ENCODE assay signal across 8 cellular contexts in the genomic region with DNA sequence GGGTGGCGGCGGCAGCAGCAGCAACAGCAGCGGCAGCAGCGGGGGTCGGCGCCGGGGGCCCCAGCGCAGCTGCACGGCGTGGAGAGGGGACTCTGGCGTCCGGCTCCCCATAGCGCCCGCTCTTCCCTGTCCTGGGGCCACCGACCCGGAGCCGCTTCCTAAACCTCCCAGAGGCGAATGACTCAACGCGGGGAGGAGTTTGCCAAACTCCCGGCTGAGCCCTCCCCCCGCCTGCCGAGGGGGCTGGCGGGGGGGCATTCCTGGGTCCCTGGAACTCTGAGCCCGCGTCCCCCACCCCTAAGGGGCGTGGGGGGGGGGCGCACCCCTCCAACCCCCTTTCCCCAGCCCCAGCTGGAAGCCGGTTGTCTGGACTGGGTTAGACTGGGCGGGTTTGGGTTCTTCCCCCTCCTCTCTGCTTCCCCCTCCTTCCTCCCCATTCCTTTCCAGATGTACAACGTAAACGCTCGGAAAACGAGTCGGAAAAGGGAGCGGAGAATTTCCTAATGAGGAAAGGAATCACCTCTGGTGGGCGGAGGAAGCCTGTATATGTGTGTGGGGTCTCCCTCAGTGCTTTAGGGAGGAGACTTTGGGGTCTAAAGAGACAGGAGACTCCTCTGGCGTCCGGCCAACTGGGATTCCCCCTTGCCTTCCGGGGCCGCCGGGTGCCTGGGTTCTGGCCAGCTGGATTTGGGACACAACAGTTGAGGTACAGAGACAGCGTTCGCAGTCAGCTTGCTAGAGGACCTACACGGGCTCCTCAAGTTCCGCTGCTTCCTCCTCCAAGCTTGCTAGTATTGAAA. TPM values are rescaled to one million over a fixed set of nuclear protein-coding genes. Genes with fewer than 3 reads are reported as not detected.
A peak's percentile ranks its signal among the peaks of the same experiment; 100 is the strongest.
DNase-seq lines count a peak whose midpoint lies in the region; ATAC-seq and TF ChIP-seq lines count a peak whose summit lies in the region.

A gene (minus strand): TSS at position 179 of the 800 bp plus-strand sequence. CDS start 68 bp downstream, at position 111.

- no peaks in the 10 kb centered on the region for H3K9me3 ChIP-seq in CD4-positive, CD25-positive, alpha-beta regulatory T cell (ENCODE audit: control insufficient read depth in 2 of 2, low read length in 2 of 2)
- H3K9me3 ChIP-seq in Loucy (ENCODE audit: insufficient read depth, low read depth, low read length) (no peaks in the 10 kb centered on the region), esophagus squamous epithelium (no peaks in the 10 kb centered on the region), muscle layer of colon (ENCODE audit: low read length) (no peaks in the 10 kb centered on the region), tibial artery (no peaks in the 10 kb centered on the region)

- in situ Hi-C loops in GM13977 (cut with MboI; ENCODE audit: low pct_unique_long_range_greater_than_20kb, low sequenced_read_pairs, unreplicated experiment): no loop called here

- peak within 1 kb of the TSS; percentile 99 for H3K9ac ChIP-seq in Loucy (ENCODE audit: low read depth, low read length, poor library complexity, severe bottlenecking)
- peak within 1 kb of the TSS; percentile 99 for H3K9ac ChIP-seq in muscle layer of colon (ENCODE audit: low read length)

- no peaks in the 10 kb centered on the region for H3K27me3 ChIP-seq in CD4-positive, CD25-positive, alpha-beta regulatory T cell (ENCODE audit: control insufficient read depth, insufficient read depth, low read length)
- H3K27me3 ChIP-seq in Loucy (ENCODE audit: insufficient read depth, low read length, poor library complexity, severe bottlenecking): peaks cover 10% of the 10 kb centered on the region
- peaks cover 0 to 62% (median 0%) of the 10 kb centered on the region in 4 donors for H3K27me3 ChIP-seq in esophagus squamous epithelium
- H3K27me3 ChIP-seq in muscle layer of colon (ENCODE audit: control insufficient read depth in 1 of 2, insufficient read depth in 2 of 2, low read length in 2 of 2): no peaks in the 10 kb centered on the region
- no peaks in the 10 kb centered on the region for H3K27me3 ChIP-seq in tibial artery

- no peaks in the 10 kb centered on the region for H3K9me2 ChIP-seq in Loucy (replicated peaks; ENCODE audit: low read depth, low read length)

- peak within 1 kb of the TSS; percentile 29 for H2AFZ ChIP-seq in Loucy (ENCODE audit: low read length)

- DNase-seq in CD4-positive, CD25-positive, alpha-beta regulatory T cell: peak in 1 of 3 donors; percentile 40
- peak; percentile 41 for DNase-seq in activated T-cell treated with anti-CD3 and anti-CD28 coated beads, Interleukin-2, amount 50 U/mL, for 4 hours
- DNase-seq in esophagus squamous epithelium (lab: John Stamatoyannopoulos, UW) (no peak), tibial artery (peak; percentile 86 to 94), GM13977 (ENCODE audit: low spot score) (no peak)

- TF ChIP-seq CTCF in Loucy (conservative IDR thresholded peaks at IDR 0.05; ENCODE audit: low read length) (no peak), esophagus squamous epithelium (IDR thresholded peaks at IDR 0.05) (no peak), tibial artery (IDR thresholded peaks at IDR 0.05) (no peak), GM13977 (IDR thresholded peaks at IDR 0.05; ENCODE audit: extremely low read depth, insufficient read depth, missing control alignments) (no peak)

- H4K20me1 ChIP-seq in Loucy (ENCODE audit: insufficient read depth, low read length, poor library complexity, severe bottlenecking): peaks cover 7% of the 10 kb centered on the region

- peak within 1 kb of the TSS; percentile 92 for H3K4me3 ChIP-seq in CD4-positive, CD25-positive, alpha-beta regulatory T cell (ENCODE audit: low read depth, low read length)
- H3K4me3 ChIP-seq in Loucy (ENCODE audit: low read length, poor library complexity, severe bottlenecking) (peak within 1 kb of the TSS; percentile 98), esophagus squamous epithelium (peak within 1 kb of the TSS; percentile 57 to 95 (median 76)), muscle layer of colon (ENCODE audit: low read depth in 1 of 2, low read length in 2 of 2) (peak within 1 kb of the TSS; percentile 58 to 99), tibial artery (peak within 1 kb of the TSS; percentile 83 to 88)

- H3K4me2 ChIP-seq in Loucy (ENCODE audit: low read depth, low read length, poor library complexity, severe bottlenecking): peak within 1 kb of the TSS; percentile 100

- H3K27ac ChIP-seq in CD4-positive, CD25-positive, alpha-beta regulatory T cell (ENCODE audit: insufficient read depth, low read length, poor library complexity, severe bottlenecking): peak within 1 kb of the TSS; percentile 88
- peak within 1 kb of the TSS; percentile 85 to 96 (median 94) for H3K27ac ChIP-seq in esophagus squamous epithelium
- peak within 1 kb of the TSS; percentile 99 for H3K27ac ChIP-seq in muscle layer of colon (ENCODE audit: low read depth, low read length)
- peak within 1 kb of the TSS; percentile 93 to 98 for H3K27ac ChIP-seq in tibial artery

- 2 to 30% methylated on average over 4 to 8 of the region's 46 CpGs for WGBS in esophagus squamous epithelium, 2 donors

- ATAC-seq in CD4-positive, CD25-positive, alpha-beta regulatory T cell (ENCODE audit: low read depth in 2 of 2): peak; percentile 17 to 27
- ATAC-seq in activated T-cell treated with anti-CD3 and anti-CD28 coated beads, Interleukin-2, amount 50 U/mL, for 4 hours: peak; percentile 54 to 59
- ATAC-seq in GM21737 (IDR thresholded peaks at IDR 0.05; ENCODE audit: unreplicated experiment): no peak

- H3K4me3 Mint-ChIP-seq in CD4-positive, CD25-positive, alpha-beta regulatory T cell: peak within 1 kb of the TSS; percentile 86 to 93 (median 91)
- H3K4me3 Mint-ChIP-seq in activated T-cell treated with anti-CD3 and anti-CD28 coated beads, Interleukin-2, amount 50 U/mL, for 4 hours: peak within 1 kb of the TSS; percentile 92

- H3K4me1 ChIP-seq in CD4-positive, CD25-positive, alpha-beta regulatory T cell (ENCODE audit: control insufficient read depth, insufficient read depth, low read length, poor library complexity, severe bottlenecking): peaks cover 58% of the 10 kb centered on the region
- H3K4me1 ChIP-seq in Loucy (ENCODE audit: insufficient read depth, low read length, poor library complexity, severe bottlenecking) (peaks cover 58% of the 10 kb centered on the region), esophagus squamous epithelium (peaks cover 8 to 96% (median 25%) of the 10 kb centered on the region in 3 donors), muscle layer of colon (ENCODE audit: insufficient read depth, low read length) (peaks cover 62% of the 10 kb centered on the region), tibial artery (peaks cover 0 to 74% (median 34%) of the 10 kb centered on the region in 4 donors)

- H3F3A ChIP-seq in Loucy (ENCODE audit: low read depth): peaks cover 6% of the 10 kb centered on the region; the same call in 1 of the 2 replicates

- peak in 2 of 4 donors; percentile 86 to 94 for TF ChIP-seq POLR2A in esophagus squamous epithelium (IDR thresholded peaks at IDR 0.05)

- H3K36me3 ChIP-seq in CD4-positive, CD25-positive, alpha-beta regulatory T cell (ENCODE audit: control insufficient read depth, insufficient read depth, low read length): no peaks in the 10 kb centered on the region
- no peaks in the 10 kb centered on the region for H3K36me3 ChIP-seq in Loucy (ENCODE audit: insufficient read depth, low read length)
- no peaks in the 10 kb centered on the region for H3K36me3 ChIP-seq in esophagus squamous epithelium
- peaks cover 5% of the 10 kb centered on the region for H3K36me3 ChIP-seq in muscle layer of colon (ENCODE audit: insufficient read depth, low read length)
- H3K36me3 ChIP-seq in tibial artery: peaks cover 10 to 34% (median 26%) of the 10 kb centered on the region in 3 donors

- peaks cover 58% of the 10 kb centered on the region for H3K79me2 ChIP-seq in Loucy (ENCODE audit: insufficient read depth, low read length)

- peaks cover 0 to 76% (median 26%) of the 10 kb centered on the region in 4 donors for H3K4me1 Mint-ChIP-seq in CD4-positive, CD25-positive, alpha-beta regulatory T cell
- H3K4me1 Mint-ChIP-seq in activated T-cell treated with anti-CD3 and anti-CD28 coated beads, Interleukin-2, amount 50 U/mL, for 4 hours (ENCODE audit: low read depth): peaks cover 57% of the 10 kb centered on the region

- H3K36me3 Mint-ChIP-seq in CD4-positive, CD25-positive, alpha-beta regulatory T cell: no peaks in the 10 kb centered on the region
- H3K36me3 Mint-ChIP-seq in activated T-cell treated with anti-CD3 and anti-CD28 coated beads, Interleukin-2, amount 50 U/mL, for 4 hours (ENCODE audit: insufficient read depth): no peaks in the 10 kb centered on the region

- no peaks in the 10 kb centered on the region for H3K9me3 Mint-ChIP-seq in CD4-positive, CD25-positive, alpha-beta regulatory T cell
- no peaks in the 10 kb centered on the region for H3K9me3 Mint-ChIP-seq in activated T-cell treated with anti-CD3 and anti-CD28 coated beads, Interleukin-2, amount 50 U/mL, for 4 hours

- intact Hi-C loops in esophagus squamous epithelium (cut with DNase I) (no loop called here), tibial artery (cut with DNase I; ENCODE audit: low total_unique reads) (no loop called here)

- H3K27me3 Mint-ChIP-seq in CD4-positive, CD25-positive, alpha-beta regulatory T cell: peaks cover 29% of the 10 kb centered on the region
- no peaks in the 10 kb centered on the region for H3K27me3 Mint-ChIP-seq in activated T-cell treated with anti-CD3 and anti-CD28 coated beads, Interleukin-2, amount 50 U/mL, for 4 hours (ENCODE audit: low read depth)

- peak within 1 kb of the TSS; percentile 88 to 97 (median 96) for H3K27ac Mint-ChIP-seq in CD4-positive, CD25-positive, alpha-beta regulatory T cell

RNA-seq across cellular contexts. Expression of the gene that starts here (rescaled TPM):
- total RNA-seq in CD4-positive, CD25-positive, alpha-beta regulatory T cell: 57.4 TPM
- 10 to 100 TPM; 18.6 to 31.8 (median 23.7) TPM for polyA plus RNA-seq in CD4-positive, CD25-positive, alpha-beta regulatory T cell
- 10 to 100 TPM in 2 of 3 donors, 1 to 10 TPM in 1; 9.3 to 16.4 (median 12.4) TPM for total RNA-seq in activated T-cell treated with anti-CD3 and anti-CD28 coated beads, Interleukin-2, amount 50 U/mL, for 4 hours
- 100 to 1,000 TPM in 1 of 4 donors, 10 to 100 TPM in 2, 1 to 10 TPM in 1; 7.5 to 112 (median 37.3) TPM for total RNA-seq in esophagus squamous epithelium

Comparison
In these comparisons a context has a peak if more than half of its experiments do, and no peak if none do; other contexts are left out.
1. DNase-seq: peak in activated T-cell treated with anti-CD3 and anti-CD28 coated beads, Interleukin-2, amount 50 U/mL, for 4 hours (single experiment) and tibial artery (2 of 2); none in esophagus squamous epithelium (single experiment) and GM13977 (single experiment).
2. Peak in every context shown above with its lines, with median percentiles within 50 percentile points of each other: H3K27ac ChIP-seq and H3K4me3 ChIP-seq.